14 cellular contexts compared by ENCODE assay signal in the genomic region with DNA sequence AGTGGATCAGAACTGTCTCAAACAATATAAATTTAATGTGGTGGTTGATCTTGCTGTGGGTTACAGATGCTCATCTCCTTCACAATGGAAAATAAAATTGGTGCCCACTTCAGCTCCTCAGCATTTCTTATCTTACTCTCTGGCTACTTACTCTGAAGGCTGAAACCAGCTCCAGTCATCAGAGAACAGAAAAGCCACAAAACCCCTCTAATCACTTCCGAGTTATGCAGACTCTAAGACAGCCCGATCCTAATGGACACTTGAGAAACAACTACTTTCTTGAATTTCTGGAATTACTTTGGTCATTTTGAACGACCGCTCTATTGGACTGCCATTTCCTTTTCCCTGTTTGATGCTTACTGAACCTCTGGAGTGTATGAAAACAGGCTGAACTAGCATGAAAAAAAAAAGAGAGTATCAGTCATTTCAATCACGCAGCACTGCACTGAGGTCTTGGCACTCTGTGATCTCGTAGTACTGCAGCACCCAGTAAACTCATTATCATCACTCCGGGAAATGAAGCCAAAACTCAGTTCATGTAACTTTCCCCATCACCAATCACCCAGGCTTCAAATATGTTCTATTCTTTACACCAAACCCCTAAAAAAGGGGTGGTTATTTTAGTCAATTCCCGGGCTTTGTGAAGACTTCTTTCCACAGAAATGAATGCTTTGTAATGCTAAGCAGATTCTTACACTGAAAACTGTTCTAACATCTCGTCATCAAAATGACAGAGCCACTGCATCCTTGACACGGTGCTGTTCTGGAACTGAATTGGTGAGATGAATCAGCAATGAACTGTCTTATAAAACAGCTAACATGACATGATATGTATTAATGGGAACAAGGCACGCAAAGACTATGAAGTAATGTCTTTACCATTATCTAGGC. TPM values are rescaled to one million over a fixed set of nuclear protein-coding genes. Genes with fewer than 3 reads are reported as not detected.
A peak's percentile ranks its signal among the peaks of the same experiment; 100 is the strongest.
DNase-seq lines count a peak whose midpoint lies in the region; ATAC-seq and TF ChIP-seq lines count a peak whose summit lies in the region.
"Had no signal": no experiment of that assay in that cellular context is flagged by ENCODE, and none has a peak within 500 bp of the region (broad histone marks: within the 10 kb centered on the region; RNA-seq: fewer than 3 reads in every experiment).

No MANE protein-coding gene starts in this region.

- CTCF ChIA-PET in activated CD4-positive, alpha-beta T cell treated with anti-CD3 and anti-CD28 coated beads for 36 hours (lab: Charles Lee) = interaction anchor here (0.6 to 2.2 kb wide), 2 partner anchors 57 to 698 kb away, joined by 3 to 6 read pairs; no protein-coding TSS in a partner anchor
- CTCF ChIA-PET in GM10248 (lab: Yijun Ruan, JAX) = interaction anchor here (1.7 kb wide), 1 partner anchor 11 kb away, joined by 4 read pairs; no protein-coding TSS in a partner anchor

- intact Hi-C loops in activated CD4-positive, alpha-beta T cell treated with anti-CD3 and anti-CD28 coated beads for 36 hours (cut with DNase I, micrococcal nuclease) = loop anchor here (1.0 to 5.0 kb wide), 13 partner anchors 38 to 1243 kb away; partner anchors contain the start of genes EIF4E (in 1 of the 2), METAP1 (in 1 of the 2), RAP1GDS1 (in 1 of the 2) and STPG2 (in 1 of the 2)

- H3K27ac Mint-ChIP-seq in activated CD4-positive, alpha-beta T cell treated with anti-CD3 and anti-CD28 coated beads for 36 hours = peak overlapping the region; percentile 84
- H3K27ac Mint-ChIP-seq: nephron progenitor cell had no signal

- peak; percentile 43 for DNase-seq in activated CD4-positive, alpha-beta T cell treated with anti-CD3 and anti-CD28 coated beads for 36 hours
- no peak for DNase-seq in activated CD4-positive, alpha-beta T cell treated with anti-CD3 and anti-CD28 coated beads, Interleukin-2, amount 50 U/mL, for 48 hours
- DNase-seq in cardiac fibroblast (ENCODE audit: low read depth in 2 of 2) (peak; percentile 39 to 81), retina (peak; percentile 34), islet precursor cell (no peak), GM10248 (ENCODE audit: extremely low spot score) (no peak)
- DNase-seq: body of pancreas, erythroblast, NCI-H2171 treated with DMSO at 0.1 percent for 48 hours, nephron progenitor cell, SHP77, transverse colon had no signal

- peak; percentile 56 for ATAC-seq in activated CD4-positive, alpha-beta T cell treated with anti-CD3 and anti-CD28 coated beads for 36 hours
- ATAC-seq in HG02885 (IDR thresholded peaks at IDR 0.05; ENCODE audit: poor library complexity, unreplicated experiment) (peak; percentile 50), HG03565 (IDR thresholded peaks at IDR 0.05; ENCODE audit: unreplicated experiment) (no peak)
- ATAC-seq: body of pancreas had no signal

- H3K4me3 ChIP-seq in cardiac fibroblast (replicated peaks in 1 of 2; ENCODE audit: low read depth in 2 of 2, low read length in 2 of 2) = no peak overlapping the region
- H3K4me3 ChIP-seq: body of pancreas, transverse colon had no signal

- H3K36me3 Mint-ChIP-seq in activated CD4-positive, alpha-beta T cell treated with anti-CD3 and anti-CD28 coated beads for 36 hours (ENCODE audit: low read depth) = peaks cover 28% of the 10 kb centered on the region

- POLR2A ChIA-PET in activated CD4-positive, alpha-beta T cell treated with anti-CD3 and anti-CD28 coated beads for 36 hours (lab: Charles Lee) = interaction anchor here (0.9 to 1.9 kb wide), 2 partner anchors 56 to 84 kb away, joined by 4 read pairs; no protein-coding TSS in a partner anchor
- POLR2A ChIA-PET in GM10248 (lab: Yijun Ruan, JAX) = no interaction called here

- TF ChIP-seq CTCF in cardiac fibroblast (IDR thresholded peaks at IDR 0.05; ENCODE audit: low read depth, low read length) = no peak
- no peak for TF ChIP-seq CTCF in GM10248 (IDR thresholded peaks at IDR 0.05; ENCODE audit: control extremely low read depth, extremely low read depth, low read depth, missing control alignments)

- H3K27me3 Mint-ChIP-seq in activated CD4-positive, alpha-beta T cell treated with anti-CD3 and anti-CD28 coated beads for 36 hours = no peaks in the 10 kb centered on the region

- H3K4me3 Mint-ChIP-seq in activated CD4-positive, alpha-beta T cell treated with anti-CD3 and anti-CD28 coated beads for 36 hours = peak overlapping the region; percentile 53
- H3K4me3 Mint-ChIP-seq: nephron progenitor cell had no signal

- H3K9me3 Mint-ChIP-seq in activated CD4-positive, alpha-beta T cell treated with anti-CD3 and anti-CD28 coated beads for 36 hours (ENCODE audit: low read depth) = peaks cover 12% of the 10 kb centered on the region

- H3K4me1 Mint-ChIP-seq in activated CD4-positive, alpha-beta T cell treated with anti-CD3 and anti-CD28 coated beads for 36 hours = peaks cover 68% of the 10 kb centered on the region

RNA-seq across cellular contexts. Expression of gene TSPAN5, which starts 54.5 kb away (rescaled TPM):
- 10 to 100 TPM; 18.4 to 23.6 TPM for total RNA-seq in activated CD4-positive, alpha-beta T cell treated with anti-CD3 and anti-CD28 coated beads for 36 hours

Comparison
In these comparisons a context has a peak if more than half of its experiments do, and no peak if none do; other contexts are left out.
1. DNase-seq: peak in activated CD4-positive, alpha-beta T cell treated with anti-CD3 and anti-CD28 coated beads for 36 hours (single experiment), cardiac fibroblast (2 of 2) and retina (single experiment); none in activated CD4-positive, alpha-beta T cell treated with anti-CD3 and anti-CD28 coated beads, Interleukin-2, amount 50 U/mL, for 48 hours (0 of 2), islet precursor cell (single experiment) and GM10248 (single experiment).